Comparison of ENCODE assay signal across 11 cellular contexts in genomic region chr5:112709416-112709815, GRCh38. TPM values are rescaled to one million over a fixed set of nuclear protein-coding genes. Genes with fewer than 3 reads are reported as not detected.
DNase-seq lines count a peak whose midpoint lies in the region; ATAC-seq, FAIRE-seq and TF ChIP-seq lines count a peak whose summit lies in the region.
"Had no signal": no experiment of that assay in that cellular context is flagged by ENCODE, and none has a peak within 500 bp of the region (broad histone marks: within the 10 kb centered on the region; RNA-seq: fewer than 3 reads in every experiment).

No MANE protein-coding gene starts in this region.

- no peak for DNase-seq in CD4-positive, CD25-positive, alpha-beta regulatory T cell
- DNase-seq in mammary epithelial cell (no peak), RKO (ENCODE audit: low spot score) (no peak), NCI-H510A (lab: John Stamatoyannopoulos, UW) (no peak), D721Med (ENCODE audit: insufficient read length, low spot score) (no peak)
- DNase-seq in activated effector memory CD4-positive, alpha-beta T cell treated with anti-CD3 and anti-CD28 coated beads, Interleukin-2, amount 50 U/mL, for 16 hours = no peak
- DNase-seq: amniotic stem cell, esophagus squamous epithelium, KG1 had no signal

- H3K36me3 Mint-ChIP-seq in CD4-positive, CD25-positive, alpha-beta regulatory T cell = peaks cover 7% of the 10 kb centered on the region
- peaks cover 14% of the 10 kb centered on the region for H3K36me3 Mint-ChIP-seq in nephron (ENCODE audit: low read depth)

- peaks cover 28 to 76% (median 47%) of the 10 kb centered on the region in 4 donors for H3K4me1 Mint-ChIP-seq in CD4-positive, CD25-positive, alpha-beta regulatory T cell
- H3K4me1 Mint-ChIP-seq in nephron = peaks cover 35% of the 10 kb centered on the region

- H2AFZ ChIP-seq in mammary epithelial cell (ENCODE audit: low read depth, low read length) = no peak overlapping the region

- H3K4me1 ChIP-seq in CD4-positive, CD25-positive, alpha-beta regulatory T cell (ENCODE audit: control insufficient read depth, insufficient read depth, low read length, poor library complexity, severe bottlenecking) = peaks cover 30% of the 10 kb centered on the region
- H3K4me1 ChIP-seq in HUES6 (ENCODE audit: control insufficient read depth, insufficient read depth, low read length) (peaks cover 14% of the 10 kb centered on the region), mammary epithelial cell (ENCODE audit: insufficient read depth, low read length) (peaks cover 10% of the 10 kb centered on the region)

- intact Hi-C loops in mammary epithelial cell (cut with micrococcal nuclease) = no loop called here

- FAIRE-seq in D721Med (lab: Jason Lieb, UNC) = no peak

- H3K9me3 ChIP-seq in CD4-positive, CD25-positive, alpha-beta regulatory T cell (ENCODE audit: control insufficient read depth in 2 of 2, low read length in 2 of 2) = no peaks in the 10 kb centered on the region
- H3K9me3 ChIP-seq in HUES6 (ENCODE audit: control insufficient read depth, insufficient read depth, low read depth, low read length) (no peaks in the 10 kb centered on the region), mammary epithelial cell (replicated peaks; ENCODE audit: insufficient read depth, low read length) (no peaks in the 10 kb centered on the region)
- H3K9me3 ChIP-seq: esophagus squamous epithelium had no signal

- 96% methylated on average over 3 of the region's 3 CpGs for WGBS in mammary epithelial cell (ENCODE audit: low coverage, missing lambda C conversion rate)

- H3K27me3 ChIP-seq in CD4-positive, CD25-positive, alpha-beta regulatory T cell (ENCODE audit: control insufficient read depth, insufficient read depth, low read length) = no peaks in the 10 kb centered on the region
- H3K27me3 ChIP-seq in HUES6 (ENCODE audit: control insufficient read depth, insufficient read depth, low read length) (no peaks in the 10 kb centered on the region), mammary epithelial cell (ENCODE audit: insufficient read depth, low read length) (no peaks in the 10 kb centered on the region)
- H3K27me3 ChIP-seq: esophagus squamous epithelium had no signal

- H3K79me2 ChIP-seq in mammary epithelial cell (ENCODE audit: insufficient read depth, low read length) = peaks cover 70% of the 10 kb centered on the region

- H3K9me3 Mint-ChIP-seq in CD4-positive, CD25-positive, alpha-beta regulatory T cell = peaks cover 0 to 2% (median 0%) of the 10 kb centered on the region in 7 donors
- no peaks in the 10 kb centered on the region for H3K9me3 Mint-ChIP-seq in nephron

- peak overlapping the region; percentile 93 for H3K4me3 ChIP-seq in CD4-positive, CD25-positive, alpha-beta regulatory T cell (ENCODE audit: low read depth, low read length)
- peak overlapping the region; percentile 92; the same call in 1 of the 2 replicates for H3K4me3 ChIP-seq in HUES6 (ENCODE audit: low read depth, low read length)
- H3K4me3 ChIP-seq in mammary epithelial cell (replicated peaks in 1 of 3; ENCODE audit: insufficient read depth in 1 of 3, low read depth in 2 of 3, low read length in 3 of 3) = no peak overlapping the region

- peak overlapping the region; percentile 76 for H3K4me2 ChIP-seq in mammary epithelial cell (ENCODE audit: insufficient read depth, low read depth, low read length)

- in situ Hi-C loops in mammary epithelial cell (cut with MboI; ENCODE audit: low sequenced_read_pairs in 2 of 2) = no loop called here

- H3K9ac ChIP-seq in HUES6 (ENCODE audit: low read length) (no peak overlapping the region), mammary epithelial cell (ENCODE audit: insufficient read depth, low read length) (no peak overlapping the region)

- TF ChIP-seq CTCF in mammary epithelial cell (conservative IDR thresholded peaks at IDR 0.05 in 1 of 2, IDR thresholded peaks at IDR 0.05 in 1 of 2; ENCODE audit: extremely low read depth in 1 of 2, insufficient read depth in 1 of 2, low read depth in 1 of 2, low read length in 2 of 2) = no peak
- no peak for TF ChIP-seq CTCF in nephron (IDR thresholded peaks at IDR 0.05; ENCODE audit: unreplicated experiment in 3 of 3)
- TF ChIP-seq CTCF in D721Med (IDR thresholded peaks at IDR 0.05; ENCODE audit: insufficient read depth, missing control alignments) = no peak

- peak overlapping the region in 1 of 3 donors; percentile 80 for H3K27ac Mint-ChIP-seq in CD4-positive, CD25-positive, alpha-beta regulatory T cell
- H3K27ac Mint-ChIP-seq in nephron = peak overlapping the region; percentile 84 to 99 (median 97)

- CTCF ChIA-PET in mammary epithelial cell (lab: Charles Lee; ENCODE audit: low non-redundant PET) = interaction anchor here (0.6 to 0.7 kb wide), 2 partner anchors 29 to 549 kb away, joined by 3 read pairs; no protein-coding TSS in a partner anchor

- BruUV-seq in mammary epithelial cell (replicated peaks; lab: Mats Ljungman, UMichigan) = no TSS peak

- no peak overlapping the region for H3K27ac ChIP-seq in CD4-positive, CD25-positive, alpha-beta regulatory T cell (ENCODE audit: insufficient read depth, low read length, poor library complexity, severe bottlenecking)
- H3K27ac ChIP-seq in HUES6 (ENCODE audit: low read depth, low read length) = no peak overlapping the region
- H3K27ac ChIP-seq in mammary epithelial cell (ENCODE audit: insufficient read depth, low read depth, low read length) = no peak overlapping the region

- no peaks in the 10 kb centered on the region for H3K27me3 Mint-ChIP-seq in CD4-positive, CD25-positive, alpha-beta regulatory T cell
- no peaks in the 10 kb centered on the region for H3K27me3 Mint-ChIP-seq in nephron (ENCODE audit: low read depth)

- no peak for ATAC-seq in CD4-positive, CD25-positive, alpha-beta regulatory T cell (ENCODE audit: low read depth in 2 of 2)

- peak overlapping the region; percentile 88 to 94 (median 92) for H3K4me3 Mint-ChIP-seq in CD4-positive, CD25-positive, alpha-beta regulatory T cell
- H3K4me3 Mint-ChIP-seq in nephron = peak overlapping the region; percentile 92 to 99 (median 98)

- no peaks in the 10 kb centered on the region for H3K36me3 ChIP-seq in CD4-positive, CD25-positive, alpha-beta regulatory T cell (ENCODE audit: control insufficient read depth, insufficient read depth, low read length)
- H3K36me3 ChIP-seq in HUES6 (ENCODE audit: control insufficient read depth, insufficient read depth, low read length) (no peaks in the 10 kb centered on the region), mammary epithelial cell (ENCODE audit: insufficient read depth, low read length) (no peaks in the 10 kb centered on the region)

- H4K20me1 ChIP-seq in mammary epithelial cell (ENCODE audit: insufficient read depth, low read length) = no peaks in the 10 kb centered on the region

- dilution Hi-C loops in mammary epithelial cell (cut with HindIII; ENCODE audit: low sequenced_read_pairs) = no loop called here

RNA-seq across cellular contexts. Expression of gene APC, which starts 28.3 kb away (rescaled TPM):
- 40.5 TPM for total RNA-seq in CD4-positive, CD25-positive, alpha-beta regulatory T cell
- polyA plus RNA-seq in CD4-positive, CD25-positive, alpha-beta regulatory T cell = 10 to 100 TPM in 3 of 4 donors, 1 to 10 TPM in 1; 7.6 to 21.7 (median 17.7) TPM
- 10 to 100 TPM; 29.6 to 63.3 TPM for total RNA-seq in mammary epithelial cell
- 13.0 TPM for polyA plus RNA-seq in mammary epithelial cell
- polyA minus RNA-seq in mammary epithelial cell = 56.1 TPM

Comparison
In these comparisons a context has a peak if more than half of its experiments do, and no peak if none do; other contexts are left out.
1. H3K4me3 ChIP-seq: peak in CD4-positive, CD25-positive, alpha-beta regulatory T cell (single experiment) and HUES6 (single experiment); none in mammary epithelial cell (0 of 3).